Comparison of ENCODE assay signal across 2 cellular contexts in genomic region chr15:64096486-64097431, GRCh38.
TF ChIP-seq lines count a peak whose summit lies in the region.

No MANE protein-coding gene starts in this region.

TF ChIP-seq in HCT116, 20 proteins besides CTCF, POLR2A, EP300 and RAD21 (continued from another document):
- no peak for TF ChIP-seq ZBTB33 (IDR thresholded peaks at IDR 0.05; ENCODE audit: extremely low read depth, insufficient replicate concordance, low read length)
- no peak for TF ChIP-seq SRF (IDR thresholded peaks at IDR 0.05; ENCODE audit: low read depth)
- no peak for TF ChIP-seq REST (IDR thresholded peaks at IDR 0.05; ENCODE audit: low read depth)
- TF ChIP-seq MAX (IDR thresholded peaks at IDR 0.05), result no peak
- no peak for TF ChIP-seq SP1 (IDR thresholded peaks at IDR 0.05; ENCODE audit: low read depth)
- no peak for TF ChIP-seq EZH2 (IDR thresholded peaks at IDR 0.05)
- TF ChIP-seq TCF7L2 (IDR thresholded peaks at IDR 0.05; ENCODE audit: borderline replicate concordance, extremely low read depth, insufficient read depth, insufficient read length), result no peak

TF ChIP-seq in WTC11, 78 proteins besides CTCF, POLR2A, EP300 and RAD21 (continued from another document):
- TF ChIP-seq ATF2 (CRISPR knock-in tag; IDR thresholded peaks at IDR 0.05; ENCODE audit: borderline replicate concordance, low read depth) (no peak), ZNF121 (CRISPR knock-in tag; IDR thresholded peaks at IDR 0.05) (no peak), SMAD4 (CRISPR knock-in tag; IDR thresholded peaks at IDR 0.05) (no peak), ATF3 (CRISPR knock-in tag; conservative IDR thresholded peaks at IDR 0.05) (no peak), USF1 (CRISPR knock-in tag; IDR thresholded peaks at IDR 0.05) (no peak), SP1 (CRISPR knock-in tag; conservative IDR thresholded peaks at IDR 0.05) (no peak), PRRX2 (CRISPR knock-in tag; IDR thresholded peaks at IDR 0.05) (no peak), FOXP4 (CRISPR knock-in tag; IDR thresholded peaks at IDR 0.05) (no peak), IRF1 (CRISPR knock-in tag; IDR thresholded peaks at IDR 0.05) (no peak), ETV6 (CRISPR knock-in tag; IDR thresholded peaks at IDR 0.05) (no peak), IRF2 (CRISPR knock-in tag; IDR thresholded peaks at IDR 0.05; ENCODE audit: borderline replicate concordance, low read depth) (no peak), SMAD3 (CRISPR knock-in tag; IDR thresholded peaks at IDR 0.05; ENCODE audit: borderline replicate concordance) (no peak), ZNF138 (CRISPR knock-in tag; conservative IDR thresholded peaks at IDR 0.05) (no peak)
